ENCODE assay signal across 16 cellular contexts in the genomic region with DNA sequence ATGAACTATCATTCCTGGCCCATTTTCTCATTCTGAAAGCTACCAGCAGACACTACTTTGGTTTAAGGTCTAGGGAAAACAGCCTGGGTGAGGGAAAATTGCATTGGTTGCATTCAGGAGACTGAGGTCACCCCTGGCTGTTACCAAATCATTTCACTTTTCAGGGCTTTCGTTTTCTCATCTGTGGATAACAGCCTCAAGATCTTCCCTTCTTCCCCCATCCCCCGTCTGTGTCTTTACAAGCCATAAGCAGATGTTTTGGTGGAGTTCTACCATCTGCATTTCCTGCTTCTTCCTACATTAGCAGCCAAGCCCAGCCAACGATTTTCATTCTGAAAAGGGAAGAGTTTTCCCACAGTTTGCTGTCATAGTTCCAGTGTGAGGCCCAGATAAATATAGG. TPM values are rescaled to one million over a fixed set of nuclear protein-coding genes. Genes with fewer than 3 reads are reported as not detected.
DNase-seq lines count a peak whose midpoint lies in the region; ATAC-seq lines count a peak whose summit lies in the region.
"Had no signal": no experiment of that assay in that cellular context is flagged by ENCODE, and none has a peak within 500 bp of the region (broad histone marks: within the 10 kb centered on the region; RNA-seq: fewer than 3 reads in every experiment).

No MANE protein-coding gene starts in this region.

- peaks cover 57% of the 10 kb centered on the region for H3K4me1 ChIP-seq in Karpas-422 (ENCODE audit: low read length)
- H3K4me1 ChIP-seq: pancreas, testis had no signal

- peaks cover 5% of the 10 kb centered on the region; the same call in 1 of the 2 replicates for H3K36me3 ChIP-seq in Karpas-422 (ENCODE audit: insufficient read depth, low read length)
- H3K36me3 ChIP-seq: pancreas had no signal

- 0 out of 2 replicates have a peak, but pooled peaks cover 4% of the 10 kb centered on the region for H3K9me3 ChIP-seq in Karpas-422 (ENCODE audit: low read length)
- H3K9me3 ChIP-seq: pancreas, testis had no signal

- H3K4me3 Mint-ChIP-seq in stimulated activated naive B cell treated with anti-CD40 and anti-IgM and Interleukin-4, amounts not matched to agents 10 μg/mL and 1 μg/mL and 100 μg/mL, for 72 hours = peak overlapping the region; percentile 8 to 35

- H3K4me3 ChIP-seq in Karpas-422 (ENCODE audit: low read length) = peak overlapping the region; percentile 28; the same call in 1 of the 2 replicates
- H3K4me3 ChIP-seq: pancreas, testis had no signal

- no peaks in the 10 kb centered on the region for H3K9me3 Mint-ChIP-seq in stimulated activated naive B cell treated with anti-CD40 and anti-IgM and Interleukin-4, amounts not matched to agents 10 μg/mL and 1 μg/mL and 100 μg/mL, for 72 hours

- no peaks in the 10 kb centered on the region for H4K20me1 ChIP-seq in Karpas-422 (ENCODE audit: insufficient read depth, low read depth, low read length)

- no peaks in the 10 kb centered on the region for H3K36me3 Mint-ChIP-seq in stimulated activated naive B cell treated with anti-CD40 and anti-IgM and Interleukin-4, amounts not matched to agents 10 μg/mL and 1 μg/mL and 100 μg/mL, for 72 hours

- H2AFZ ChIP-seq in Karpas-422 (ENCODE audit: low read length) = peak overlapping the region; percentile 22; the same call in 1 of the 2 replicates

- ATAC-seq in HG02623 (IDR thresholded peaks at IDR 0.05; ENCODE audit: unreplicated experiment) = peak; percentile 18
- ATAC-seq in stimulated activated naive B cell treated with anti-CD40 and anti-IgM and Interleukin-4, amounts not matched to agents 10 μg/mL and 1 μg/mL and 100 μg/mL, for 72 hours (replicated peaks) = no peak
- ATAC-seq: pancreas had no signal

- H3K9ac ChIP-seq in Karpas-422 (ENCODE audit: low read length) = peak overlapping the region; percentile 9; the same call in 1 of the 2 replicates

- peaks cover 25 to 33% of the 10 kb centered on the region in 2 donors for H3K4me1 Mint-ChIP-seq in stimulated activated naive B cell treated with anti-CD40 and anti-IgM and Interleukin-4, amounts not matched to agents 10 μg/mL and 1 μg/mL and 100 μg/mL, for 72 hours

- no peaks in the 10 kb centered on the region for H3K27me3 Mint-ChIP-seq in stimulated activated naive B cell treated with anti-CD40 and anti-IgM and Interleukin-4, amounts not matched to agents 10 μg/mL and 1 μg/mL and 100 μg/mL, for 72 hours

- H3K27ac ChIP-seq in Karpas-422 (ENCODE audit: low read length) = peak overlapping the region; percentile 85
- H3K27ac ChIP-seq: 22Rv1, pancreas, testis had no signal

- H3K27ac Mint-ChIP-seq in stimulated activated naive B cell treated with anti-CD40 and anti-IgM and Interleukin-4, amounts not matched to agents 10 μg/mL and 1 μg/mL and 100 μg/mL, for 72 hours = peak overlapping the region; percentile 79

- peak overlapping the region; percentile 66 for H3K4me2 ChIP-seq in Karpas-422 (ENCODE audit: low read depth, low read length, poor library complexity, severe bottlenecking)

- DNase-seq in DMS 273 (lab: John Stamatoyannopoulos, UW; ENCODE audit: unreplicated experiment) = peak; percentile 44
- DNase-seq in DMS 273 treated with DMSO at 0.1 percent for 48 hours (lab: John Stamatoyannopoulos, UW) = no peak
- DNase-seq in Karpas-422 = no peak
- no peak for DNase-seq in stimulated activated naive B cell treated with anti-CD40 and anti-IgM and Interleukin-4, amounts not matched to agents 10 μg/mL and 1 μg/mL and 100 μg/mL, for 72 hours
- DNase-seq in kidney glomerular epithelial cell (lab: John Stamatoyannopoulos, UW) = no peak
- no peak for DNase-seq in SIG-M5 treated with dmso at 0.1 percent for 504 hours (lab: John Stamatoyannopoulos, UW; ENCODE audit: unreplicated experiment)
- DNase-seq in SHP77 (lab: John Stamatoyannopoulos, UW) = no peak
- DNase-seq: activated gamma-delta T cell; NCI-H1092 treated with DMSO at 0.1 percent for 48 hours; pancreas; stimulated activated CD4-positive, alpha-beta T cell treated with anti-CD3 and anti-CD28 coated beads, Interleukin-12 subunit alpha, Interleukin-12 subunit beta, amount 100 ng/mL, for 4 hours; T-helper 9 cell; testis had no signal

- no peaks in the 10 kb centered on the region for H3K9me2 ChIP-seq in Karpas-422 (replicated peaks; ENCODE audit: insufficient read depth, low read length)

- no peaks in the 10 kb centered on the region for H3K79me2 ChIP-seq in Karpas-422 (ENCODE audit: low read length)

- H3K27me3 ChIP-seq in Karpas-422 (ENCODE audit: low read length) = no peaks in the 10 kb centered on the region
- H3K27me3 ChIP-seq: pancreas, testis had no signal

RNA-seq across cellular contexts. Expression of a gene that starts 11.7 kb away (rescaled TPM):
- 1.4 and 3.5 TPM in 2 replicates for total RNA-seq in Karpas-422 (2014; rRNA removed; shearing (Covaris generic); ENCODE audit: low replicate concordance)
- total RNA-seq: mononuclear cell had no signal
